In the genomic region with DNA sequence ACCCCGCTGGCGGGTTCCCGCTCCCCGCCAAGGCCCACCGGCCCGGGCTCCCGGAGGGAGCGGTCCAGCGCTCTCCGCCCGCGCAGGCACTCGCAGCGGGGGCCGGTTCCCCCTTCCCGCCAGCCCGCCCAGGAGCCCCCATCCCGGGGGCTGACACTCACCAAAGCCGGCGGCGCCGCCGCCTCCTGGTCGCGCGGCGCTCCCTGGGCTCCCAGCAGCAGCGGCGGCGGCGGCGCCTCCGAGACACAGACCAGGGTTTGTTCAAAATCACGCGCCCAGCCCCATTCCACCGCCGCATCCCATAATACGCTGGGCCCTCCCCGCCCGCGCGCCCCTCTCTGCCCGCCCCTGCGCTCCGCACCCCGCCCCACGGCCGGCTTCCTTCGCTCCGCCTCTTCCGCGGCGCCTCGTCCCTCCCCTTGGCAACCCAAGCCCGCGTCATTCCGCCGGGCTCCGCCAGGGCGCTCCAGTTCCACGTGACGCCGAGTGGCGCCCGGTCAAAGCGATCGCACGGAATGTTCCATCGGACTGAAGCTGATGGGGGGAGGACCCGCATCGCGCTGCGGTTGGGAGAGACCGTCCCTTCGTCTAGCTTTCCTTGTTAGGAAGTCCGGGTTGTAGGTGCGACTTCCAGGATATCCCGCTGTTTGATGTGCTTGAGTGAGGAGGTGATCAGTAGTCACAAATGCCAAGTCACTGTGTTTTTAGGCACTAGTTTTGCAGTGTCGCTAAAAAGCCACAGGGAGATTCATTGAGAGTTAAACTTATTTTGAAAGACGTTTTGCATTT, we compare ENCODE assay signal across 8 cellular contexts. TPM values are rescaled to one million over a fixed set of nuclear protein-coding genes. Genes with fewer than 3 reads are reported as not detected.
DNase-seq lines count a peak whose midpoint lies in the region; ATAC-seq and TF ChIP-seq lines count a peak whose summit lies in the region.

No MANE protein-coding gene starts in this region.

- H3K27ac ChIP-seq in AG04450 (ENCODE audit: low read depth, low read length) (no peak overlapping the region), WERI-Rb-1 (peak overlapping the region; percentile 87)

- H3K9me3 ChIP-seq in AG04450 (ENCODE audit: control insufficient read depth, insufficient read depth, low read length) = no peaks in the 10 kb centered on the region
- no peaks in the 10 kb centered on the region for H3K9me3 ChIP-seq in WERI-Rb-1 (ENCODE audit: severe bottlenecking)

- CTCF ChIA-PET in AG04450 (lab: Charles Lee) = interaction anchor here (0.6 to 2.5 kb wide), 7 partner anchors 18 to 86 kb away, joined by 3 to 9 read pairs (median 5); a partner anchor contains a TSS

- H3K9me3 Mint-ChIP-seq in immature natural killer cell = no peaks in the 10 kb centered on the region

- TF ChIP-seq CTCF in AG04450 (IDR thresholded peaks at IDR 0.05; ENCODE audit: low read depth, low read length) = peak; percentile 49
- TF ChIP-seq CTCF in WERI-Rb-1 (IDR thresholded peaks at IDR 0.05; ENCODE audit: low read depth, low read length) = peak; percentile 48
- TF ChIP-seq CTCF in cardiac fibroblast (IDR thresholded peaks at IDR 0.05; ENCODE audit: low read depth, low read length) = peak; percentile 44

- DNase-seq in AG04450 (ENCODE audit: low read depth, low spot score) (peak; percentile 97), NCI-H2196 (lab: John Stamatoyannopoulos, UW; ENCODE audit: unreplicated experiment) (peak; percentile 92), WERI-Rb-1 (peak; percentile 97), cardiac fibroblast (ENCODE audit: low read depth in 2 of 2) (peak; percentile 98 to 99), immature natural killer cell (peak; percentile 97 to 98 (median 98)), smooth muscle cell of the brain vasculature (ENCODE audit: low read depth, low spot score) (peak; percentile 98)

- H3K36me3 ChIP-seq in WERI-Rb-1 = no peaks in the 10 kb centered on the region

- no peaks in the 10 kb centered on the region for H3K36me3 Mint-ChIP-seq in immature natural killer cell

- peaks cover 45 to 58% of the 10 kb centered on the region in 2 donors for H3K4me1 Mint-ChIP-seq in immature natural killer cell

- peak overlapping the region; percentile 90 to 97 (median 93) for H3K27ac Mint-ChIP-seq in immature natural killer cell

- H3K4me3 ChIP-seq in AG04450 (ENCODE audit: low read depth, low read length) (peak overlapping the region; percentile 73), WERI-Rb-1 (ENCODE audit: low read depth, low read length) (peak overlapping the region; percentile 89), cardiac fibroblast (replicated peaks in 1 of 2; ENCODE audit: low read depth in 2 of 2, low read length in 2 of 2) (peak overlapping the region; percentile 71 to 80)

- peak; percentile 67 for ATAC-seq in GM18870 (IDR thresholded peaks at IDR 0.05; ENCODE audit: unreplicated experiment)
- ATAC-seq in HG03135 (IDR thresholded peaks at IDR 0.05; ENCODE audit: unreplicated experiment) = peak; percentile 84

- POLR2A ChIA-PET in AG04450 (lab: Yijun Ruan, JAX) = interaction anchor here (0.8 to 3.9 kb wide), 4 partner anchors 22 to 583 kb away, joined by 3 to 33 read pairs (median 6); a partner anchor contains a TSS

- H3K4me3 Mint-ChIP-seq in immature natural killer cell = peak overlapping the region; percentile 92 to 99 (median 96)

- H3K27me3 Mint-ChIP-seq in immature natural killer cell (ENCODE audit: low read depth in 3 of 3) = peaks cover 6 to 10% (median 7%) of the 10 kb centered on the region in 3 donors

- no peaks in the 10 kb centered on the region for H3K27me3 ChIP-seq in AG04450 (ENCODE audit: control insufficient read depth, insufficient read depth, low read length)
- H3K27me3 ChIP-seq in WERI-Rb-1 (ENCODE audit: insufficient read depth, low read depth, severe bottlenecking) = no peaks in the 10 kb centered on the region

RNA-seq across cellular contexts. Expression of a gene that starts 2.2 kb away (rescaled TPM):
- polyA plus RNA-seq in AG04450 (2011; rRNA removed) = 9.6 and 13.9 TPM in 2 replicates
- polyA minus RNA-seq in AG04450 (2011; rRNA and poly(A)+ RNA removed) = 25.2 and 34.4 TPM in 2 replicates
- 10 to 100 TPM in 1 of 3 donors, 1 to 10 TPM in 2; 5.5 to 13.1 (median 6.9) TPM for polyA plus RNA-seq in immature natural killer cell

RNA-seq across cellular contexts. Expression of a gene that starts 22.2 kb away (rescaled TPM):
- polyA plus RNA-seq in AG04450 (2011; rRNA removed) (59.0 and 78.4 TPM in 2 replicates), immature natural killer cell (10 to 100 TPM; 61.0 to 90.6 (median 71.1) TPM)
- polyA minus RNA-seq in AG04450 (2011; rRNA and poly(A)+ RNA removed) = 14.8 and 22.8 TPM in 2 replicates
